Comparison of ENCODE assay signal across 16 cellular contexts in genomic region chr1:19752083-19752696, GRCh38. TPM values are rescaled to one million over a fixed set of nuclear protein-coding genes. Genes with fewer than 3 reads are reported as not detected.
DNase-seq lines count a peak whose midpoint lies in the region; ATAC-seq and TF ChIP-seq lines count a peak whose summit lies in the region.
"Had no signal": no experiment of that assay in that cellular context is flagged by ENCODE, and none has a peak within 500 bp of the region (broad histone marks: within the 10 kb centered on the region; RNA-seq: fewer than 3 reads in every experiment).

No MANE protein-coding gene starts in this region.

- TF ChIP-seq CTCF in SK-N-SH (IDR thresholded peaks at IDR 0.05), result no peak

- CTCF ChIA-PET in SK-N-SH (lab: Yijun Ruan, JAX), result interaction anchor here (1.1 to 1.7 kb wide), 3 partner anchors 11 to 24 kb away, joined by 3 to 5 read pairs (median 3); no protein-coding TSS in a partner anchor

- whole genome bisulfite sequencing in SK-N-SH (ENCODE audit: low lambda C conversion rate), result 76% methylated on average over 9 of the region's 9 CpGs

- no peak overlapping the region for H2AFZ ChIP-seq in SK-N-SH (ENCODE audit: low read depth)
- H2AFZ ChIP-seq: PC-9 had no signal

- H3K79me2 ChIP-seq in SK-N-SH (ENCODE audit: insufficient read depth), result no peaks in the 10 kb centered on the region

- no peak for TF ChIP-seq EP300 in SK-N-SH (IDR thresholded peaks at IDR 0.05; ENCODE audit: borderline replicate concordance in 1 of 2, low read depth in 1 of 2, low read length in 1 of 2)

- POLR2A ChIA-PET in SK-N-SH (lab: Yijun Ruan, JAX), result no interaction called here

- no peak overlapping the region for H3K27ac ChIP-seq in SK-N-SH (ENCODE audit: low read depth in 2 of 2, low read length in 1 of 2)
- peak overlapping the region; percentile 34 for H3K27ac ChIP-seq in duodenal mucosa (ENCODE audit: low read depth, low read length)
- H3K27ac ChIP-seq: PC-9 had no signal

- H3K36me3 ChIP-seq in SK-N-SH (replicated peaks in 1 of 2; ENCODE audit: control insufficient read depth in 1 of 2, insufficient read depth in 2 of 2, low read length in 1 of 2), result no peaks in the 10 kb centered on the region
- peaks cover 0 to 18% of the 10 kb centered on the region in 2 donors for H3K36me3 ChIP-seq in duodenal mucosa (ENCODE audit: control insufficient read depth in 1 of 2, insufficient read depth in 2 of 2, low read length in 2 of 2)

- no peak overlapping the region for H3K4me2 ChIP-seq in SK-N-SH
- H3K4me2 ChIP-seq: PC-9 had no signal

- H3K4me3 ChIP-seq in SK-N-SH (ENCODE audit: low read depth in 2 of 2, low read length in 1 of 2) (no peak overlapping the region), duodenal mucosa (ENCODE audit: low read depth in 1 of 2, low read length in 2 of 2) (no peak overlapping the region)
- H3K4me3 ChIP-seq: PC-9 had no signal

- TF ChIP-seq RAD21 in SK-N-SH (IDR thresholded peaks at IDR 0.05; ENCODE audit: low read length), result no peak

- ATAC-seq in HG02763 (IDR thresholded peaks at IDR 0.05; ENCODE audit: unreplicated experiment) (no peak), HG02973 (IDR thresholded peaks at IDR 0.05; ENCODE audit: unreplicated experiment) (no peak)
- ATAC-seq: CD8-positive, alpha-beta T cell; HepG2; Right ventricle myocardium inferior had no signal

- H3F3A ChIP-seq in SK-N-SH (replicated peaks; ENCODE audit: insufficient read depth), result peaks cover 3% of the 10 kb centered on the region

- H3K4me1 ChIP-seq in SK-N-SH (ENCODE audit: control insufficient read depth in 1 of 2, insufficient read depth in 2 of 2, low read depth in 1 of 2, low read length in 1 of 2) (peaks cover 0 to 2% of the 10 kb centered on the region in 2 experiments; a peak in 1 of 4 replicates), duodenal mucosa (ENCODE audit: control insufficient read depth in 1 of 2, insufficient read depth in 2 of 2, low read length in 2 of 2) (peaks cover 51 to 63% of the 10 kb centered on the region in 2 donors)

- DNase-seq in HUDEP-2 (lab: John Stamatoyannopoulos, UW; ENCODE audit: unreplicated experiment in 76 of 76) (peak in 42 of 76 experiments; percentile 3 to 65 (median 20)), SK-N-SH (peak; percentile 42), retina (peak; percentile 72), putamen (ENCODE audit: low spot score) (no peak)
- no peak for DNase-seq in stimulated activated CD4-positive, alpha-beta T cell treated with anti-CD3 and anti-CD28 coated beads, Interleukin-2, amount 100 ng/mL, for 48 hours
- DNase-seq: CD8-positive, alpha-beta T cell; Karpas-422; NCI-H1417; NCI-H2029 treated with DMSO at 0.1 percent for 48 hours; NCI-H526; PC-9 had no signal

- H3K9me3 ChIP-seq in SK-N-SH (no peaks in the 10 kb centered on the region), duodenal mucosa (ENCODE audit: control insufficient read depth in 1 of 2, low read length in 2 of 2) (no peaks in the 10 kb centered on the region)

- H3K9me2 ChIP-seq in SK-N-SH, result no peaks in the 10 kb centered on the region

- no peaks in the 10 kb centered on the region for H4K20me1 ChIP-seq in SK-N-SH (ENCODE audit: insufficient read depth)

- H3K9ac ChIP-seq in SK-N-SH (no peak overlapping the region), duodenal mucosa (ENCODE audit: low read depth in 1 of 2, low read length in 2 of 2) (peak overlapping the region in 1 of 2 donors; percentile 10)

- no peaks in the 10 kb centered on the region for H3K27me3 ChIP-seq in SK-N-SH (ENCODE audit: insufficient read depth)
- H3K27me3 ChIP-seq in duodenal mucosa (ENCODE audit: control insufficient read depth in 1 of 2, insufficient read depth in 2 of 2, low read length in 2 of 2), result no peaks in the 10 kb centered on the region

TF ChIP-seq in SK-N-SH, 30 proteins besides CTCF, POLR2A, EP300 and RAD21:
- TF ChIP-seq JUND (IDR thresholded peaks at IDR 0.05) (no peak), RXRA (IDR thresholded peaks at IDR 0.05; ENCODE audit: borderline replicate concordance, low read depth) (no peak), ZBTB33 (IDR thresholded peaks at IDR 0.05; ENCODE audit: borderline replicate concordance, low read depth) (no peak), PBX3 (IDR thresholded peaks at IDR 0.05) (peak; percentile 50)

RNA-seq across cellular contexts. Expression of gene TMCO4, which starts 47.5 kb away (rescaled TPM):
- 3.5 and 4.2 TPM in 2 replicates for polyA plus RNA-seq in SK-N-SH (2012; rRNA removed)
- 2.9 and 3.6 TPM in 2 replicates for polyA plus RNA-seq in SK-N-SH (2012; cell fraction: cytosol; rRNA removed)
- 6.4 and 6.6 TPM in 2 replicates for polyA plus RNA-seq in SK-N-SH (2012; cell fraction: nucleus; rRNA removed)

Comparison
In these comparisons a context has a peak if more than half of its experiments do, and no peak if none do; other contexts are left out.
1. DNase-seq: peak in HUDEP-2 (42 of 76), SK-N-SH (single experiment) and retina (single experiment); none in stimulated activated CD4-positive, alpha-beta T cell treated with anti-CD3 and anti-CD28 coated beads, Interleukin-2, amount 100 ng/mL, for 48 hours (0 of 2) and putamen (single experiment).